ENCODE assay signal across 21 cellular contexts in genomic region chr22:38186429-38186828, GRCh38. TPM values are rescaled to one million over a fixed set of nuclear protein-coding genes. Genes with fewer than 3 reads are reported as not detected.
DNase-seq lines count a peak whose midpoint lies in the region; ATAC-seq and TF ChIP-seq lines count a peak whose summit lies in the region.
"Had no signal": no experiment of that assay in that cellular context is flagged by ENCODE, and none has a peak within 500 bp of the region (broad histone marks: within the 10 kb centered on the region; RNA-seq: fewer than 3 reads in every experiment).

No MANE protein-coding gene starts in this region.

- H3K4ac ChIP-seq in trophoblast cell (ENCODE audit: low read depth, low read length) = no peak overlapping the region

- H3K9me3 ChIP-seq in Loucy (ENCODE audit: insufficient read depth, low read depth, low read length) (no peaks in the 10 kb centered on the region), trophoblast cell (ENCODE audit: insufficient read depth, low read depth, low read length) (no peaks in the 10 kb centered on the region)
- H3K9me3 ChIP-seq: heart right ventricle had no signal

- H3K18ac ChIP-seq in trophoblast cell (ENCODE audit: low read length) = no peak overlapping the region

- H3K4me1 ChIP-seq in Loucy (ENCODE audit: insufficient read depth, low read length, poor library complexity, severe bottlenecking) = peaks cover 10% of the 10 kb centered on the region
- peaks cover under 1 to 3% of the 10 kb centered on the region in 2 experiments for H3K4me1 ChIP-seq in trophoblast cell (ENCODE audit: control insufficient read depth in 1 of 2, insufficient read depth in 2 of 2, low read length in 2 of 2)

- H3K27me3 ChIP-seq in Loucy (ENCODE audit: insufficient read depth, low read length, poor library complexity, severe bottlenecking) = no peaks in the 10 kb centered on the region
- H3K27me3 ChIP-seq in trophoblast cell (ENCODE audit: insufficient read depth, low read length) = no peaks in the 10 kb centered on the region
- no peaks in the 10 kb centered on the region for H3K27me3 ChIP-seq in dorsolateral prefrontal cortex
- H3K27me3 ChIP-seq: heart right ventricle had no signal

- no peak overlapping the region for H2BK120ac ChIP-seq in trophoblast cell (ENCODE audit: insufficient read depth, low read length, poor library complexity)

- no peak overlapping the region for H3K9ac ChIP-seq in Loucy (ENCODE audit: low read depth, low read length, poor library complexity, severe bottlenecking)
- no peak overlapping the region for H3K9ac ChIP-seq in trophoblast cell (ENCODE audit: low read length)

- no peak overlapping the region for H3K14ac ChIP-seq in trophoblast cell (ENCODE audit: low read length)

- no peak overlapping the region for H4K12ac ChIP-seq in trophoblast cell (ENCODE audit: low read depth, low read length)

- peaks cover under 1% of the 10 kb centered on the region; the same call in 1 of the 2 replicates for H3K79me2 ChIP-seq in Loucy (ENCODE audit: insufficient read depth, low read length)
- peaks cover under 1% of the 10 kb centered on the region for H3K79me2 ChIP-seq in trophoblast cell (ENCODE audit: control insufficient read depth, insufficient read depth, low read length, poor library complexity)

- WGBS in trophoblast cell (ENCODE audit: extremely low coverage, insufficient coverage, insufficient read length) = no CpG with 5 or more reads among the region's 5 CpGs

- H3K9me2 ChIP-seq in Loucy (replicated peaks; ENCODE audit: low read depth, low read length) = no peaks in the 10 kb centered on the region

- H3F3A ChIP-seq in Loucy (ENCODE audit: low read depth) = no peaks in the 10 kb centered on the region

- H2BK5ac ChIP-seq in trophoblast cell (ENCODE audit: low read depth, low read length, poor library complexity) = no peak overlapping the region

- 0 out of 2 replicates have a peak overlapping the region, but pooled peaks have one; percentile 12 for H2AFZ ChIP-seq in Loucy (ENCODE audit: low read length)
- H2AFZ ChIP-seq in trophoblast cell (ENCODE audit: insufficient read depth, low read length, poor library complexity) = no peak overlapping the region

- no peak overlapping the region for H2BK12ac ChIP-seq in trophoblast cell (ENCODE audit: low read length)

- H2AK5ac ChIP-seq in trophoblast cell (ENCODE audit: low read length) = no peak overlapping the region

- no peaks in the 10 kb centered on the region for H4K20me1 ChIP-seq in Loucy (ENCODE audit: insufficient read depth, low read length, poor library complexity, severe bottlenecking)

- H4K91ac ChIP-seq in trophoblast cell (ENCODE audit: low read depth, low read length) = no peak overlapping the region

- H3K36me3 ChIP-seq in Loucy (ENCODE audit: insufficient read depth, low read length) (no peaks in the 10 kb centered on the region), trophoblast cell (ENCODE audit: control insufficient read depth in 1 of 2, insufficient read depth in 2 of 2, low read length in 2 of 2) (no peaks in the 10 kb centered on the region)
- H3K36me3 ChIP-seq: heart right ventricle had no signal

- intact Hi-C loops in dorsolateral prefrontal cortex (cut with DNase I) = no loop called here

- no peak overlapping the region for H3K23ac ChIP-seq in trophoblast cell (ENCODE audit: low read length)

- H3K4me3 ChIP-seq in Loucy (ENCODE audit: low read length, poor library complexity, severe bottlenecking) (no peak overlapping the region), trophoblast cell (ENCODE audit: low read depth, low read length) (no peak overlapping the region), dorsolateral prefrontal cortex (no peak overlapping the region)
- H3K4me3 ChIP-seq: heart right ventricle, lung, skin epidermis had no signal

- H3K27ac ChIP-seq in 22Rv1 (peak overlapping the region; percentile 65), trophoblast cell (ENCODE audit: low read depth, low read length) (no peak overlapping the region), dorsolateral prefrontal cortex (peak overlapping the region in 1 of 59 donors; percentile 21)
- H3K27ac ChIP-seq: heart right ventricle had no signal

- H3K4me2 ChIP-seq in Loucy (ENCODE audit: low read depth, low read length, poor library complexity, severe bottlenecking) = no peak overlapping the region
- H3K4me2 ChIP-seq in trophoblast cell (ENCODE audit: low read length) = no peak overlapping the region

- TF ChIP-seq CTCF in 22Rv1 (IDR thresholded peaks at IDR 0.05) = no peak
- TF ChIP-seq CTCF in Loucy (conservative IDR thresholded peaks at IDR 0.05; ENCODE audit: low read length) = no peak
- TF ChIP-seq CTCF in dorsolateral prefrontal cortex (IDR thresholded peaks at IDR 0.05 in 54 of 56, conservative IDR thresholded peaks at IDR 0.05 in 2 of 56; ENCODE audit: low read depth in 1 of 56, partially characterized antibody in 56 of 56) = no peak

- no peak for ATAC-seq in esophagus mucosa
- ATAC-seq: heart right ventricle had no signal

- no peak overlapping the region for H4K8ac ChIP-seq in trophoblast cell (ENCODE audit: low read depth, low read length)

- DNase-seq in fibroblast of gingiva (ENCODE audit: low read depth) (peak; percentile 46), trophoblast cell (peak; percentile 90 to 94), KG1 (lab: John Stamatoyannopoulos, UW) (no peak), NCI-H82 (lab: John Stamatoyannopoulos, UW) (no peak), dorsolateral prefrontal cortex (no peak)
- DNase-seq: activated CD4-positive, alpha-beta T cell treated with anti-CD3 and anti-CD28 coated beads for 48 hours; activated CD8-positive, alpha-beta memory T cell treated with anti-CD3 and anti-CD28 coated beads, Interleukin-2, amount 50 U/mL, for 4 hours; activated naive CD4-positive, alpha-beta T cell; anterior cingulate cortex; central memory CD4-positive, alpha-beta T cell; heart right ventricle; immature natural killer cell; MV-4-11; naive B cell; NCI-H524 treated with DMSO at 0.1 percent for 48 hours; Right ventricle myocardium superior had no signal

- peaks cover 11% of the 10 kb centered on the region for H3K79me1 ChIP-seq in trophoblast cell (ENCODE audit: low read length)

RNA-seq across cellular contexts. Expression of gene PLA2G6, which starts 4.8 kb away (rescaled TPM):
- 5.6 and 7.2 TPM in 2 replicates for polyA plus RNA-seq in trophoblast cell (2013)
- 100 to 1,000 TPM in 17 of 120 experiments, 10 to 100 TPM in 103; 45.0 to 160 (median 76.4) TPM for total RNA-seq in dorsolateral prefrontal cortex
- total RNA-seq in esophagus mucosa = 12.8 TPM

RNA-seq across cellular contexts. Expression of gene MAFF, which starts 15.4 kb away (rescaled TPM):
- 36.7 and 39.8 TPM in 2 replicates for polyA plus RNA-seq in trophoblast cell (2013)
- total RNA-seq in dorsolateral prefrontal cortex (100 to 1,000 TPM in 1 of 120 experiments, 10 to 100 TPM in 67, 1 to 10 TPM in 52; 3.4 to 113 (median 10.9) TPM), esophagus mucosa (35.6 TPM)

Comparison
In these comparisons a context has a peak if more than half of its experiments do, and no peak if none do; other contexts are left out.
1. DNase-seq: peak in fibroblast of gingiva (single experiment) and trophoblast cell (2 of 2); none in KG1 (single experiment), NCI-H82 (single experiment) and dorsolateral prefrontal cortex (0 of 10).